In the genomic region with DNA sequence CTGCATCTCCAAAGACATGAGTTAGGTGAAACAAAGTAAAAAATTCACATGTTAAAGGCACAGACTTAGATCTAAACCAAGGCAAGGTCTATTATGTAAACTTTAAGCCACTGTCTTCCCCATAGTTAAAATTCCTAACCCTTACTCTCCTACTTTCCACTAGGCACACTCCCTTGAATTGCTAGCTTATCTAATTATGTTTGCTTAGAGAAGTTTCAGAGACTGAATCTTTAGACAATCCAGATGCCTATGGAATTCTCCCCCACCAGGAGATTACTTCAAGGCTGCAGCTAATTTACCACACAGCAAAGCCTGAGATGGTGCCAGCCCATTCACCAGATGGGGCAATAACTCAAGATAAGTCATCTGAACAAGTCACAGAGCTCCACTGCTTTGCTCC, we compare ENCODE assay signal across 26 cellular contexts.
A peak's percentile ranks its signal among the peaks of the same experiment; 100 is the strongest.
DNase-seq lines count a peak whose midpoint lies in the region; ATAC-seq, FAIRE-seq and TF ChIP-seq lines count a peak whose summit lies in the region.
"Had no signal": no experiment of that assay in that cellular context is flagged by ENCODE, and none has a peak within 500 bp of the region (broad histone marks: within the 10 kb centered on the region; RNA-seq: fewer than 3 reads in every experiment).

No MANE protein-coding gene starts in this region.

- H3K27ac ChIP-seq in HEK293 (ENCODE audit: extremely low read depth, low read depth, low read length), result no peak overlapping the region
- no peak overlapping the region for H3K27ac ChIP-seq in iPS-18a (ENCODE audit: low read length)
- no peak overlapping the region for H3K27ac ChIP-seq in small intestine (ENCODE audit: low read depth in 1 of 2, low read length in 1 of 2)
- H3K27ac ChIP-seq: esophagus muscularis mucosa, gastrocnemius medialis, PC-9, thoracic aorta had no signal

- TF ChIP-seq CTCF in HEK293 (tag by site-specific recombination; IDR thresholded peaks at IDR 0.05), result no peak
- no peak for TF ChIP-seq CTCF in D721Med (IDR thresholded peaks at IDR 0.05; ENCODE audit: insufficient read depth, missing control alignments)

- no peak for FAIRE-seq in small intestine (lab: Jason Lieb, UNC)
- no peak for FAIRE-seq in D721Med (lab: Jason Lieb, UNC)
- FAIRE-seq: astrocyte had no signal

- H3K9ac ChIP-seq in iPS-18a (ENCODE audit: low read length), result peak overlapping the region; percentile 17

- H3K4me1 ChIP-seq in HEK293 (ENCODE audit: control insufficient read depth, insufficient read depth, low read length) (no peaks in the 10 kb centered on the region), iPS-18a (ENCODE audit: control insufficient read depth, low read depth, low read length) (peaks cover 15% of the 10 kb centered on the region), small intestine (ENCODE audit: control insufficient read depth in 2 of 2, insufficient read depth in 1 of 2, low read depth in 1 of 2, low read length in 1 of 2) (no peaks in the 10 kb centered on the region)
- H3K4me1 ChIP-seq: esophagus muscularis mucosa, gastrocnemius medialis had no signal

- DNase-seq in small intestine (peak; percentile 10), D721Med (ENCODE audit: insufficient read length, low spot score) (no peak), NCI-H2171 treated with DMSO at 0.1 percent for 48 hours (lab: John Stamatoyannopoulos, UW) (no peak), HuH-7 (ENCODE audit: low spot score) (no peak), NCI-H146 treated with DMSO at 0.1 percent for 48 hours (lab: John Stamatoyannopoulos, UW; ENCODE audit: unreplicated experiment) (no peak)
- DNase-seq: activated CD4-positive, alpha-beta T cell treated with anti-CD3 and anti-CD28 coated beads, Interleukin-2, amount 50 U/mL, for 1 hour; CD4-positive, CD25-positive, alpha-beta regulatory T cell; DMS153; effector memory CD8-positive, alpha-beta T cell; gastrocnemius medialis; GF-D8; Karpas-422; NCI-H187 treated with DMSO at 0.1 percent for 48 hours; NCI-H2227 treated with DMSO at 0.1 percent for 48 hours; stimulated activated CD4-positive, alpha-beta T cell treated with anti-CD3 and anti-CD28 coated beads, Interleukin-2, amount 100 ng/mL, for 24 hours; stimulated activated naive CD4-positive, alpha-beta T cell; T-helper 2 cell had no signal

- POLR2A ChIA-PET in HEK293 (lab: Yijun Ruan, JAX), result no interaction called here

- H3K27me3 ChIP-seq in iPS-18a (ENCODE audit: control insufficient read depth, insufficient read depth, low read length) (no peaks in the 10 kb centered on the region), small intestine (ENCODE audit: control insufficient read depth in 2 of 2, insufficient read depth in 2 of 2, low read length in 2 of 2) (no peaks in the 10 kb centered on the region)
- H3K27me3 ChIP-seq: esophagus muscularis mucosa, gastrocnemius medialis had no signal

- CTCF ChIA-PET in HEK293 (lab: Yijun Ruan, JAX), result no interaction called here

- H3K4me3 ChIP-seq in HEK293 (ENCODE audit: low read depth, low read length) (no peak overlapping the region), iPS-18a (ENCODE audit: low read length) (peak overlapping the region; percentile 7), small intestine (ENCODE audit: low read depth in 1 of 2, low read length in 2 of 2) (no peak overlapping the region)
- H3K4me3 ChIP-seq: esophagus muscularis mucosa, gastrocnemius medialis, PC-9, thoracic aorta had no signal

- ATAC-seq in SK-N-SH treated with all-trans-retinoic acid at 6 μM for 48 hours, result peak; percentile 74
- ATAC-seq: activated naive CD4-positive, alpha-beta T cell treated with anti-CD3 and anti-CD28 coated beads, Interleukin-2, amount 50 U/mL, for 72 hours; effector memory CD8-positive, alpha-beta T cell; gastrocnemius medialis; left lobe of liver had no signal

- H3K36me3 ChIP-seq in HEK293 (ENCODE audit: control insufficient read depth in 2 of 2, insufficient read depth in 1 of 2, low read length in 2 of 2), result no peaks in the 10 kb centered on the region
- no peaks in the 10 kb centered on the region for H3K36me3 ChIP-seq in iPS-18a (ENCODE audit: control insufficient read depth, low read depth, low read length)
- no peaks in the 10 kb centered on the region for H3K36me3 ChIP-seq in small intestine (ENCODE audit: control insufficient read depth in 2 of 2, insufficient read depth in 2 of 2, low read length in 2 of 2)
- H3K36me3 ChIP-seq: esophagus muscularis mucosa, gastrocnemius medialis, thoracic aorta had no signal

- H3K9me3 ChIP-seq in HEK293 (ENCODE audit: control insufficient read depth, insufficient read depth, low read depth, low read length) (no peaks in the 10 kb centered on the region), iPS-18a (ENCODE audit: control insufficient read depth, low read depth, low read length) (no peaks in the 10 kb centered on the region), small intestine (ENCODE audit: control insufficient read depth, low read depth) (no peaks in the 10 kb centered on the region)
- H3K9me3 ChIP-seq: esophagus muscularis mucosa, gastrocnemius medialis, thoracic aorta had no signal

TF ChIP-seq in HEK293, 187 proteins besides CTCF, POLR2A, EP300 and RAD21:
- TF ChIP-seq ZNF23 (tag by site-specific recombination; IDR thresholded peaks at IDR 0.05; ENCODE audit: borderline replicate concordance), result no peak
- no peak for TF ChIP-seq ZNF473 (tag by site-specific recombination; IDR thresholded peaks at IDR 0.05)
- no peak for TF ChIP-seq ZNF112 (tag by site-specific recombination; IDR thresholded peaks at IDR 0.05)
- TF ChIP-seq, protein P1, sequence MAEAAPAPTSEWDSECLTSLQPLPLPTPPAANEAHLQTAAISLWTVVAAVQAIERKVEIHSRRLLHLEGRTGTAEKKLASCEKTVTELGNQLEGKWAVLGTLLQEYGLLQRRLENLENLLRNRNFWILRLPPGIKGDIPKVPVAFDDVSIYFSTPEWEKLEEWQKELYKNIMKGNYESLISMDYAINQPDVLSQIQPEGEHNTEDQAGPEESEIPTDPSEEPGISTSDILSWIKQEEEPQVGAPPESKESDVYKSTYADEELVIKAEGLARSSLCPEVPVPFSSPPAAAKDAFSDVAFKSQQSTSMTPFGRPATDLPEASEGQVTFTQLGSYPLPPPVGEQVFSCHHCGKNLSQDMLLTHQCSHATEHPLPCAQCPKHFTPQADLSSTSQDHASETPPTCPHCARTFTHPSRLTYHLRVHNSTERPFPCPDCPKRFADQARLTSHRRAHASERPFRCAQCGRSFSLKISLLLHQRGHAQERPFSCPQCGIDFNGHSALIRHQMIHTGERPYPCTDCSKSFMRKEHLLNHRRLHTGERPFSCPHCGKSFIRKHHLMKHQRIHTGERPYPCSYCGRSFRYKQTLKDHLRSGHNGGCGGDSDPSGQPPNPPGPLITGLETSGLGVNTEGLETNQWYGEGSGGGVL (tag by site-specific recombination; IDR thresholded peaks at IDR 0.05), result no peak
- 0 out of 2 replicates have a peak, but pooled peaks have one; percentile 11 for TF ChIP-seq GLIS1 (tag by site-specific recombination; IDR thresholded peaks at IDR 0.05)

TF ChIP-seq in SK-N-SH treated with all-trans-retinoic acid at 6 μM for 48 hours, 23 proteins besides CTCF, POLR2A, EP300 and RAD21 (continues in another document):
- TF ChIP-seq GLIS3 (CRISPR knock-in tag; IDR thresholded peaks at IDR 0.05) (peak; percentile 54; the same call in 1 of the 2 replicates), PPARA (CRISPR knock-in tag; IDR thresholded peaks at IDR 0.05; ENCODE audit: borderline replicate concordance) (no peak), TCF4 (CRISPR knock-in tag; IDR thresholded peaks at IDR 0.05; ENCODE audit: borderline replicate concordance) (no peak), ZNF565 (CRISPR knock-in tag; conservative IDR thresholded peaks at IDR 0.05; ENCODE audit: low read depth) (no peak), TOX (CRISPR knock-in tag; IDR thresholded peaks at IDR 0.05; ENCODE audit: borderline replicate concordance) (no peak), RARB (CRISPR knock-in tag; IDR thresholded peaks at IDR 0.05) (no peak), ESRRG (CRISPR knock-in tag; IDR thresholded peaks at IDR 0.05) (no peak), ZFP30 (CRISPR knock-in tag; IDR thresholded peaks at IDR 0.05) (no peak), ZNF8 (CRISPR knock-in tag; IDR thresholded peaks at IDR 0.05) (no peak), OSR1 (CRISPR knock-in tag; IDR thresholded peaks at IDR 0.05) (no peak)
- TF ChIP-seq, protein P2, sequence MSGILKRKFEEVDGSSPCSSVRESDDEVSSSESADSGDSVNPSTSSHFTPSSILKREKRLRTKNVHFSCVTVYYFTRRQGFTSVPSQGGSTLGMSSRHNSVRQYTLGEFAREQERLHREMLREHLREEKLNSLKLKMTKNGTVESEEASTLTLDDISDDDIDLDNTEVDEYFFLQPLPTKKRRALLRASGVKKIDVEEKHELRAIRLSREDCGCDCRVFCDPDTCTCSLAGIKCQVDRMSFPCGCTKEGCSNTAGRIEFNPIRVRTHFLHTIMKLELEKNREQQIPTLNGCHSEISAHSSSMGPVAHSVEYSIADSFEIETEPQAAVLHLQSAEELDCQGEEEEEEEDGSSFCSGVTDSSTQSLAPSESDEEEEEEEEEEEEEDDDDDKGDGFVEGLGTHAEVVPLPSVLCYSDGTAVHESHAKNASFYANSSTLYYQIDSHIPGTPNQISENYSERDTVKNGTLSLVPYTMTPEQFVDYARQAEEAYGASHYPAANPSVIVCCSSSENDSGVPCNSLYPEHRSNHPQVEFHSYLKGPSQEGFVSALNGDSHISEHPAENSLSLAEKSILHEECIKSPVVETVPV (CRISPR knock-in tag; IDR thresholded peaks at IDR 0.05), result no peak
- TF ChIP-seq, protein P3, sequence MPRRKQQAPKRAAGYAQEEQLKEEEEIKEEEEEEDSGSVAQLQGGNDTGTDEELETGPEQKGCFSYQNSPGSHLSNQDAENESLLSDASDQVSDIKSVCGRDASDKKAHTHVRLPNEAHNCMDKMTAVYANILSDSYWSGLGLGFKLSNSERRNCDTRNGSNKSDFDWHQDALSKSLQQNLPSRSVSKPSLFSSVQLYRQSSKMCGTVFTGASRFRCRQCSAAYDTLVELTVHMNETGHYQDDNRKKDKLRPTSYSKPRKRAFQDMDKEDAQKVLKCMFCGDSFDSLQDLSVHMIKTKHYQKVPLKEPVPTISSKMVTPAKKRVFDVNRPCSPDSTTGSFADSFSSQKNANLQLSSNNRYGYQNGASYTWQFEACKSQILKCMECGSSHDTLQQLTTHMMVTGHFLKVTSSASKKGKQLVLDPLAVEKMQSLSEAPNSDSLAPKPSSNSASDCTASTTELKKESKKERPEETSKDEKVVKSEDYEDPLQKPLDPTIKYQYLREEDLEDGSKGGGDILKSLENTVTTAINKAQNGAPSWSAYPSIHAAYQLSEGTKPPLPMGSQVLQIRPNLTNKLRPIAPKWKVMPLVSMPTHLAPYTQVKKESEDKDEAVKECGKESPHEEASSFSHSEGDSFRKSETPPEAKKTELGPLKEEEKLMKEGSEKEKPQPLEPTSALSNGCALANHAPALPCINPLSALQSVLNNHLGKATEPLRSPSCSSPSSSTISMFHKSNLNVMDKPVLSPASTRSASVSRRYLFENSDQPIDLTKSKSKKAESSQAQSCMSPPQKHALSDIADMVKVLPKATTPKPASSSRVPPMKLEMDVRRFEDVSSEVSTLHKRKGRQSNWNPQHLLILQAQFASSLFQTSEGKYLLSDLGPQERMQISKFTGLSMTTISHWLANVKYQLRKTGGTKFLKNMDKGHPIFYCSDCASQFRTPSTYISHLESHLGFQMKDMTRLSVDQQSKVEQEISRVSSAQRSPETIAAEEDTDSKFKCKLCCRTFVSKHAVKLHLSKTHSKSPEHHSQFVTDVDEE (CRISPR knock-in tag; IDR thresholded peaks at IDR 0.05), result no peak
